In the genomic region with DNA sequence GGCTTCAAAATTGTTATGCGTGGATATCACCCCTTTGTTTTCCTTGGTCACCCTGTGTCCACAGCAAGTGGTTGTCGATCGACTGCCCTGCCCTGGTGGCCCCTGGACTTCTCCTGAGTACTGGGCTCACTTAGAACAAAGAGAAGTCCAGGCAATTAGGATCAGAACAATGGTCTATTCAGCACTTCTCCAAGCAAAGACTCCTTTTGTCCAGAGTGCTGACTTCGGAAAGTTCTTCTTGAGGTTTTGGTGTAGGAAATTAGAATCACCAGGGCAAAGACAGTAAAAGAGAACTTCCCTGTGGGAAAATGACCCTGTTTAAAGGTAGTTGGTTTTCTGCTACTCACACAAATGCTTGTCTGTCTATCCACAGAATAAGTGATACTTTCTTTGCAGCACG, we compare ENCODE assay signal across 16 cellular contexts.
"Had no signal": no experiment of that assay in that cellular context is flagged by ENCODE, and none has a peak within 500 bp of the region (broad histone marks: within the 10 kb centered on the region; RNA-seq: fewer than 3 reads in every experiment).

No MANE protein-coding gene starts in this region.

- H3K36me3 ChIP-seq: left lung, ovary, upper lobe of right lung had no signal

- H3K9me3 Mint-ChIP-seq: activated T-helper 1 cell treated with anti-CD3 and anti-CD28 coated beads, Interleukin-12 subunit alpha, Interleukin-12 subunit beta, Interleukin-2, Interleukin-4 antibody, amounts not matched to agents 30 ng/mL and 10 ng/mL and 1 ng/mL, durations not matched to agents 14 hours and 24 hours and 36 hours had no signal

- DNase-seq: activated CD4-positive, alpha-beta T cell treated with anti-CD3 and anti-CD28 coated beads, Interleukin-2, amount 50 U/mL, for 4 hours; foreskin keratinocyte; kidney; left lung; mesenchymal stem cell; mucosa of descending colon; naive B cell; ovary; stimulated activated CD4-positive, alpha-beta T cell treated with anti-CD3 and anti-CD28 coated beads, Interleukin-12 subunit alpha, Interleukin-12 subunit beta, amount 100 ng/mL, for 4 hours; stimulated activated CD4-positive, alpha-beta T cell treated with anti-CD3 and anti-CD28 coated beads, Interleukin-1b, Interleukin-23, amount 100 ng/mL, for 48 hours; stimulated activated CD8-positive, alpha-beta memory T cell treated with anti-CD3 and anti-CD28 coated beads, Interleukin-4, amount 100 ng/mL, for 48 hours; stimulated activated naive CD4-positive, alpha-beta T cell; upper lobe of right lung had no signal

- ATAC-seq: foreskin keratinocyte, left lung, mucosa of descending colon, upper lobe of right lung had no signal

- H3K27ac ChIP-seq: dorsolateral prefrontal cortex, foreskin keratinocyte, left lung, ovary, upper lobe of right lung had no signal

- H3K27me3 ChIP-seq: dorsolateral prefrontal cortex, foreskin keratinocyte, left lung, ovary, upper lobe of right lung had no signal

- H3K9me3 ChIP-seq: left lung, mucosa of descending colon, ovary, upper lobe of right lung had no signal

- H3K36me3 Mint-ChIP-seq: activated naive CD8-positive, alpha-beta T cell; naive B cell had no signal

- H3K4me3 Mint-ChIP-seq: activated naive CD8-positive, alpha-beta T cell; activated T-helper 1 cell treated with anti-CD3 and anti-CD28 coated beads, Interleukin-12 subunit alpha, Interleukin-12 subunit beta, Interleukin-2, Interleukin-4 antibody, amounts not matched to agents 30 ng/mL and 10 ng/mL and 1 ng/mL, durations not matched to agents 14 hours and 24 hours and 36 hours; naive B cell had no signal

- H3K4me1 ChIP-seq: foreskin keratinocyte, left lung, upper lobe of right lung had no signal

- H3K4me3 ChIP-seq: left lung, mucosa of descending colon, ovary, upper lobe of right lung had no signal

- H3K4me1 Mint-ChIP-seq: naive B cell had no signal
